1 cellular context compared by ENCODE assay signal in genomic region chr9:136346157-136346481, GRCh38.
TF ChIP-seq lines count a peak whose summit lies in the region.

No MANE protein-coding gene starts in this region.

TF ChIP-seq in H1, 55 proteins besides CTCF, POLR2A, EP300 and RAD21:
- no peak for TF ChIP-seq ASH2L (IDR thresholded peaks at IDR 0.05; ENCODE audit: low read length)
- TF ChIP-seq SRF (IDR thresholded peaks at IDR 0.05; ENCODE audit: low read depth, low read length) = no peak
- TF ChIP-seq CEBPB (IDR thresholded peaks at IDR 0.05; ENCODE audit: low read depth, low read length) = no peak
- TF ChIP-seq JUN (IDR thresholded peaks at IDR 0.05; ENCODE audit: low read depth, low read length) = no peak
- no peak for TF ChIP-seq SUZ12 (IDR thresholded peaks at IDR 0.05; ENCODE audit: low read length)
- no peak for TF ChIP-seq RFX5 (IDR thresholded peaks at IDR 0.05; ENCODE audit: borderline replicate concordance, low read depth, low read length)
- TF ChIP-seq BACH1 (IDR thresholded peaks at IDR 0.05; ENCODE audit: low read length) = no peak
- TF ChIP-seq CBX8 (IDR thresholded peaks at IDR 0.05; ENCODE audit: borderline replicate concordance, low read depth, low read length) = no peak
- no peak for TF ChIP-seq SIX5 (IDR thresholded peaks at IDR 0.05; ENCODE audit: low read depth, low read length)
- TF ChIP-seq SIRT6 (IDR thresholded peaks at IDR 0.05; ENCODE audit: low read length) = no peak
- no peak for TF ChIP-seq TBP (IDR thresholded peaks at IDR 0.05; ENCODE audit: low read depth, low read length)
- no peak for TF ChIP-seq KDM1A (IDR thresholded peaks at IDR 0.05; ENCODE audit: borderline replicate concordance, low read length)
- no peak for TF ChIP-seq BCL11A (IDR thresholded peaks at IDR 0.05; ENCODE audit: low read depth in 2 of 2, low read length in 2 of 2)
- TF ChIP-seq MAX (IDR thresholded peaks at IDR 0.05) = no peak
- no peak for TF ChIP-seq EGR1 (IDR thresholded peaks at IDR 0.05; ENCODE audit: borderline replicate concordance, low read depth, low read length)
- TF ChIP-seq CHD2 (IDR thresholded peaks at IDR 0.05; ENCODE audit: low read length) = no peak
- no peak for TF ChIP-seq SP1 (IDR thresholded peaks at IDR 0.05; ENCODE audit: low read depth, low read length)
TF ChIP-seq in H1: peak in this region for 0.
